In the genomic region with DNA sequence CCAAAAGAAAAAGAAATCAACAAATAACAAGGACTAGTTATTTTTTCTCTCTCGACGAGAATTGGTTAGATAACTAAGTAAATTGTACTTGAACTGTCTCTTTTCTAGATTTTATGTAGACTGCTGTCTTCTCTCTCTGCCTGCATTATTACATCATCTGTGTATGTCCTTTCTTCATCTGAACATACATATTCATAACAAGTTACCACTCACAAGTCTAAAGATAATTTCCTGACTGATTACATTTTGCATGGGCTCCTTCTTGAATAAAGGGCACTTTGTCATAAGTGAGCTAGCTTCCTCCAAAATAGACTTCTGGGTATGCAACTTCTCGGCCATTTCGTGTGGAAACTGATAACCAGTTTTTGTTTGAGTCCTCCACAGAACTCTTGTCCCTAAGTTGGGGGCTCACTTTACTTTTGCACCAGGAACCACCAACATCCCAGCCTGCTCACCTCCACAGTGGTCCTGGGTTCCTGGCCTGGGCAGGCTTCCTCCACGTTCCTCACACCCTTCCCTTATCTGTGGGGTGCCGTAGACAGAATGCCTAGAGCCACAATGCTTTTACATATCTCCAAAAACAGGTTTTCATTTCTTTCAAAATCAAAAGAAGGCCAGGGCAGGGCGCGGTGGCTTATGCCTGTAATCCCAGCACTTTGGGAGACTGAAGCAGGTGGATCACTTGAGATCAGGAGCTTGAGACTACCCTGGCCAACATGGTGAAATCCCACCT, we compare ENCODE assay signal across 1 cellular context.
TF ChIP-seq lines count a peak whose summit lies in the region.

No MANE protein-coding gene starts in this region.

TF ChIP-seq in HepG2, 621 proteins besides CTCF, POLR2A, EP300 and RAD21:
- 0 out of 2 replicates have a peak, but pooled peaks have one; percentile 6 for TF ChIP-seq CEBPB (IDR thresholded peaks at IDR 0.05; ENCODE audit: borderline replicate concordance, low read depth, low read length)
- TF ChIP-seq ZNF136 (CRISPR knock-in tag; IDR thresholded peaks at IDR 0.05; ENCODE audit: low read depth) = no peak
- TF ChIP-seq, protein P1, sequence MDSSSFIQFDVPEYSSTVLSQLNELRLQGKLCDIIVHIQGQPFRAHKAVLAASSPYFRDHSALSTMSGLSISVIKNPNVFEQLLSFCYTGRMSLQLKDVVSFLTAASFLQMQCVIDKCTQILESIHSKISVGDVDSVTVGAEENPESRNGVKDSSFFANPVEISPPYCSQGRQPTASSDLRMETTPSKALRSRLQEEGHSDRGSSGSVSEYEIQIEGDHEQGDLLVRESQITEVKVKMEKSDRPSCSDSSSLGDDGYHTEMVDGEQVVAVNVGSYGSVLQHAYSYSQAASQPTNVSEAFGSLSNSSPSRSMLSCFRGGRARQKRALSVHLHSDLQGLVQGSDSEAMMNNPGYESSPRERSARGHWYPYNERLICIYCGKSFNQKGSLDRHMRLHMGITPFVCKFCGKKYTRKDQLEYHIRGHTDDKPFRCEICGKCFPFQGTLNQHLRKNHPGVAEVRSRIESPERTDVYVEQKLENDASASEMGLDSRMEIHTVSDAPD (CRISPR knock-in tag; IDR thresholded peaks at IDR 0.05) = no peak
- TF ChIP-seq ZNF564 (CRISPR knock-in tag; IDR thresholded peaks at IDR 0.05) = no peak
- TF ChIP-seq, protein P2, sequence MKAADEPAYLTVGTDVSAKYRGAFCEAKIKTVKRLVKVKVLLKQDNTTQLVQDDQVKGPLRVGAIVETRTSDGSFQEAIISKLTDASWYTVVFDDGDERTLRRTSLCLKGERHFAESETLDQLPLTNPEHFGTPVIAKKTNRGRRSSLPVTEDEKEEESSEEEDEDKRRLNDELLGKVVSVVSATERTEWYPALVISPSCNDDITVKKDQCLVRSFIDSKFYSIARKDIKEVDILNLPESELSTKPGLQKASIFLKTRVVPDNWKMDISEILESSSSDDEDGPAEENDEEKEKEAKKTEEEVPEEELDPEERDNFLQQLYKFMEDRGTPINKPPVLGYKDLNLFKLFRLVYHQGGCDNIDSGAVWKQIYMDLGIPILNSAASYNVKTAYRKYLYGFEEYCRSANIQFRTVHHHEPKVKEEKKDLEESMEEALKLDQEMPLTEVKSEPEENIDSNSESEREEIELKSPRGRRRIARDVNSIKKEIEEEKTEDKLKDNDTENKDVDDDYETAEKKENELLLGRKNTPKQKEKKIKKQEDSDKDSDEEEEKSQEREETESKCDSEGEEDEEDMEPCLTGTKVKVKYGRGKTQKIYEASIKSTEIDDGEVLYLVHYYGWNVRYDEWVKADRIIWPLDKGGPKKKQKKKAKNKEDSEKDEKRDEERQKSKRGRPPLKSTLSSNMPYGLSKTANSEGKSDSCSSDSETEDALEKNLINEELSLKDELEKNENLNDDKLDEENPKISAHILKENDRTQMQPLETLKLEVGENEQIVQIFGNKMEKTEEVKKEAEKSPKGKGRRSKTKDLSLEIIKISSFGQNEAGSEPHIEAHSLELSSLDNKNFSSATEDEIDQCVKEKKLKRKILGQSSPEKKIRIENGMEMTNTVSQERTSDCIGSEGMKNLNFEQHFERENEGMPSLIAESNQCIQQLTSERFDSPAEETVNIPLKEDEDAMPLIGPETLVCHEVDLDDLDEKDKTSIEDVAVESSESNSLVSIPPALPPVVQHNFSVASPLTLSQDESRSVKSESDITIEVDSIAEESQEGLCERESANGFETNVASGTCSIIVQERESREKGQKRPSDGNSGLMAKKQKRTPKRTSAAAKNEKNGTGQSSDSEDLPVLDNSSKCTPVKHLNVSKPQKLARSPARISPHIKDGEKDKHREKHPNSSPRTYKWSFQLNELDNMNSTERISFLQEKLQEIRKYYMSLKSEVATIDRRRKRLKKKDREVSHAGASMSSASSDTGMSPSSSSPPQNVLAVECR (CRISPR knock-in tag; IDR thresholded peaks at IDR 0.05; ENCODE audit: borderline replicate concordance) = no peak
- TF ChIP-seq ZNF230 (CRISPR knock-in tag; IDR thresholded peaks at IDR 0.05) = no peak
- TF ChIP-seq AGO1 (IDR thresholded peaks at IDR 0.05; ENCODE audit: low read depth, low read length, poor library complexity, severe bottlenecking) = no peak
- TF ChIP-seq, protein P3, sequence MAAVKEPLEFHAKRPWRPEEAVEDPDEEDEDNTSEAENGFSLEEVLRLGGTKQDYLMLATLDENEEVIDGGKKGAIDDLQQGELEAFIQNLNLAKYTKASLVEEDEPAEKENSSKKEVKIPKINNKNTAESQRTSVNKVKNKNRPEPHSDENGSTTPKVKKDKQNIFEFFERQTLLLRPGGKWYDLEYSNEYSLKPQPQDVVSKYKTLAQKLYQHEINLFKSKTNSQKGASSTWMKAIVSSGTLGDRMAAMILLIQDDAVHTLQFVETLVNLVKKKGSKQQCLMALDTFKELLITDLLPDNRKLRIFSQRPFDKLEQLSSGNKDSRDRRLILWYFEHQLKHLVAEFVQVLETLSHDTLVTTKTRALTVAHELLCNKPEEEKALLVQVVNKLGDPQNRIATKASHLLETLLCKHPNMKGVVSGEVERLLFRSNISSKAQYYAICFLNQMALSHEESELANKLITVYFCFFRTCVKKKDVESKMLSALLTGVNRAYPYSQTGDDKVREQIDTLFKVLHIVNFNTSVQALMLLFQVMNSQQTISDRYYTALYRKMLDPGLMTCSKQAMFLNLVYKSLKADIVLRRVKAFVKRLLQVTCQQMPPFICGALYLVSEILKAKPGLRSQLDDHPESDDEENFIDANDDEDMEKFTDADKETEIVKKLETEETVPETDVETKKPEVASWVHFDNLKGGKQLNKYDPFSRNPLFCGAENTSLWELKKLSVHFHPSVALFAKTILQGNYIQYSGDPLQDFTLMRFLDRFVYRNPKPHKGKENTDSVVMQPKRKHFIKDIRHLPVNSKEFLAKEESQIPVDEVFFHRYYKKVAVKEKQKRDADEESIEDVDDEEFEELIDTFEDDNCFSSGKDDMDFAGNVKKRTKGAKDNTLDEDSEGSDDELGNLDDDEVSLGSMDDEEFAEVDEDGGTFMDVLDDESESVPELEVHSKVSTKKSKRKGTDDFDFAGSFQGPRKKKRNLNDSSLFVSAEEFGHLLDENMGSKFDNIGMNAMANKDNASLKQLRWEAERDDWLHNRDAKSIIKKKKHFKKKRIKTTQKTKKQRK (IDR thresholded peaks at IDR 0.05; ENCODE audit: low read length) = no peak
TF ChIP-seq in HepG2: peak in this region for 1.
